In genomic region chr10:101566333-101567164, GRCh38 we compare ENCODE assay signal across 8 cellular contexts. TPM values are rescaled to one million over a fixed set of nuclear protein-coding genes. Genes with fewer than 3 reads are reported as not detected.
A peak's percentile ranks its signal among the peaks of the same experiment; 100 is the strongest.
DNase-seq lines count a peak whose midpoint lies in the region; ATAC-seq and TF ChIP-seq lines count a peak whose summit lies in the region.

No MANE protein-coding gene starts in this region.

- H3K36me3 Mint-ChIP-seq in activated T-helper 2 cell treated with anti-CD3 and anti-CD28 coated beads, Interferon-gamma antibody, Interleukin-2, Interleukin-4, amounts not matched to agents 10 μg/mL and 5 μg/mL and 100 μg/mL, durations not matched to agents 14 hours and 24 hours and 36 hours (ENCODE audit: low read depth): no peaks in the 10 kb centered on the region

- peak overlapping the region; percentile 30 to 55 (median 38); a peak in 19 of 22 replicates for H3K4me2 ChIP-seq in BLaER1 treated with 17β-estradiol and CSF1 and Interleukin-3, amounts not matched to agents 10 nM and 100 nM

- ATAC-seq in mucosa of descending colon (peak; percentile 1), HG02970 (IDR thresholded peaks at IDR 0.05; ENCODE audit: low FRiP score, unreplicated experiment) (no peak), GM18868 (IDR thresholded peaks at IDR 0.05; ENCODE audit: unreplicated experiment) (no peak)

- TF ChIP-seq CTCF in astrocyte of the spinal cord (IDR thresholded peaks at IDR 0.05; ENCODE audit: low read depth, low read length) (no peak), mucosa of descending colon (IDR thresholded peaks at IDR 0.05) (no peak)

- peaks cover 53% of the 10 kb centered on the region for H3K27me3 Mint-ChIP-seq in activated T-helper 2 cell treated with anti-CD3 and anti-CD28 coated beads, Interferon-gamma antibody, Interleukin-2, Interleukin-4, amounts not matched to agents 10 μg/mL and 5 μg/mL and 100 μg/mL, durations not matched to agents 14 hours and 24 hours and 36 hours (ENCODE audit: low read depth)

- peaks cover 36 to 52% (median 44%) of the 10 kb centered on the region in 11 experiments for H3K27me3 ChIP-seq in BLaER1 treated with 17β-estradiol and CSF1 and Interleukin-3, amounts not matched to agents 10 nM and 100 nM

- no peak overlapping the region for H3K27ac Mint-ChIP-seq in activated T-helper 2 cell treated with anti-CD3 and anti-CD28 coated beads, Interferon-gamma antibody, Interleukin-2, Interleukin-4, amounts not matched to agents 10 μg/mL and 5 μg/mL and 100 μg/mL, durations not matched to agents 14 hours and 24 hours and 36 hours

- H3K4me1 Mint-ChIP-seq in activated T-helper 2 cell treated with anti-CD3 and anti-CD28 coated beads, Interferon-gamma antibody, Interleukin-2, Interleukin-4, amounts not matched to agents 10 μg/mL and 5 μg/mL and 100 μg/mL, durations not matched to agents 14 hours and 24 hours and 36 hours (ENCODE audit: low read depth): peaks cover 13% of the 10 kb centered on the region

- CTCF ChIA-PET in HEK293T (lab: Yijun Ruan, JAX): no interaction called here

- peak; percentile 64 for DNase-seq in HEK293T (ENCODE audit: extremely low spot score)
- DNase-seq in astrocyte of the spinal cord (ENCODE audit: low read depth, low spot score): peak; percentile 28
- DNase-seq in mucosa of descending colon: no peak
- DNase-seq in activated T-helper 2 cell treated with anti-CD3 and anti-CD28 coated beads, Interferon-gamma antibody, Interleukin-2, Interleukin-4, amounts not matched to agents 10 μg/mL and 5 μg/mL and 100 μg/mL, durations not matched to agents 14 hours and 24 hours and 36 hours (ENCODE audit: low spot score): no peak
- DNase-seq in EL: no peak

- H3K27ac ChIP-seq in BLaER1 treated with 17β-estradiol and CSF1 and Interleukin-3, amounts not matched to agents 10 nM and 100 nM: no peak overlapping the region

- H3K4me1 ChIP-seq in BLaER1 treated with 17β-estradiol and CSF1 and Interleukin-3, amounts not matched to agents 10 nM and 100 nM: peaks cover 9 to 38% (median 17%) of the 10 kb centered on the region in 10 experiments
- H3K4me1 ChIP-seq in mucosa of descending colon (ENCODE audit: low read depth): peaks cover 7% of the 10 kb centered on the region

- no peaks in the 10 kb centered on the region for H3K36me3 ChIP-seq in BLaER1 treated with 17β-estradiol and CSF1 and Interleukin-3, amounts not matched to agents 10 nM and 100 nM
- H3K36me3 ChIP-seq in mucosa of descending colon (ENCODE audit: low read depth): no peaks in the 10 kb centered on the region

- intact Hi-C loops in mucosa of descending colon (cut with DNase I, micrococcal nuclease): loop anchor here in 1 of 2 donors (10.0 kb wide), 1 partner anchor 292 kb away; no protein-coding TSS in a partner anchor
- intact Hi-C loops in activated T-helper 2 cell treated with anti-CD3 and anti-CD28 coated beads, Interferon-gamma antibody, Interleukin-2, Interleukin-4, amounts not matched to agents 10 μg/mL and 5 μg/mL and 100 μg/mL, durations not matched to agents 14 hours and 24 hours and 36 hours (cut with micrococcal nuclease): no loop called here

- H3K4me3 ChIP-seq in BLaER1 treated with 17β-estradiol and CSF1 and Interleukin-3, amounts not matched to agents 10 nM and 100 nM: no peak overlapping the region
- no peak overlapping the region for H3K4me3 ChIP-seq in astrocyte of the spinal cord (ENCODE audit: low read depth, low read length)
- H3K4me3 ChIP-seq in mucosa of descending colon: no peak overlapping the region

- in situ Hi-C loops in astrocyte of the spinal cord (cut with HindIII; ENCODE audit: low sequenced_read_pairs): no loop called here

- no peaks in the 10 kb centered on the region for H3K9me3 ChIP-seq in BLaER1 treated with 17β-estradiol and CSF1 and Interleukin-3, amounts not matched to agents 10 nM and 100 nM (replicated peaks in 1 of 11)
- no peaks in the 10 kb centered on the region for H3K9me3 ChIP-seq in mucosa of descending colon

- H3K4me3 Mint-ChIP-seq in activated T-helper 2 cell treated with anti-CD3 and anti-CD28 coated beads, Interferon-gamma antibody, Interleukin-2, Interleukin-4, amounts not matched to agents 10 μg/mL and 5 μg/mL and 100 μg/mL, durations not matched to agents 14 hours and 24 hours and 36 hours (ENCODE audit: low read depth): no peak overlapping the region

- H3K9ac ChIP-seq in BLaER1 treated with 17β-estradiol and CSF1 and Interleukin-3, amounts not matched to agents 10 nM and 100 nM: no peak overlapping the region

- H3K9me3 Mint-ChIP-seq in activated T-helper 2 cell treated with anti-CD3 and anti-CD28 coated beads, Interferon-gamma antibody, Interleukin-2, Interleukin-4, amounts not matched to agents 10 μg/mL and 5 μg/mL and 100 μg/mL, durations not matched to agents 14 hours and 24 hours and 36 hours: no peaks in the 10 kb centered on the region

- POLR2A ChIA-PET in HEK293T (lab: Yijun Ruan, JAX): no interaction called here

- H4K20me1 ChIP-seq in BLaER1 treated with 17β-estradiol and CSF1 and Interleukin-3, amounts not matched to agents 10 nM and 100 nM: no peaks in the 10 kb centered on the region; a peak in 3 of 22 replicates

TF ChIP-seq in HEK293T, 16 proteins besides CTCF, POLR2A, EP300 and RAD21:
- peak; percentile 88 for TF ChIP-seq PKNOX1 (IDR thresholded peaks at IDR 0.05)
- no peak for TF ChIP-seq ELF4 (IDR thresholded peaks at IDR 0.05)
- no peak for TF ChIP-seq FOXA1 (IDR thresholded peaks at IDR 0.05)
- no peak for TF ChIP-seq SP1 (IDR thresholded peaks at IDR 0.05)
- no peak for TF ChIP-seq NFRKB (IDR thresholded peaks at IDR 0.05)
- TF ChIP-seq ARNT (IDR thresholded peaks at IDR 0.05): no peak
- no peak for TF ChIP-seq BHLHE40 (IDR thresholded peaks at IDR 0.05; ENCODE audit: borderline replicate concordance)
- peak; percentile 63; the same call in 1 of the 2 replicates for TF ChIP-seq FOXM1 (IDR thresholded peaks at IDR 0.05; ENCODE audit: borderline replicate concordance)
- peak; percentile 75 for TF ChIP-seq L3MBTL2 (conservative IDR thresholded peaks at IDR 0.05)

RNA-seq across cellular contexts. Expression of gene POLL, which starts 21.5 kb away (rescaled TPM):
- 10 to 100 TPM; 27.2 to 36.1 (median 32.1) TPM for total RNA-seq in mucosa of descending colon
- total RNA-seq in activated T-helper 2 cell treated with anti-CD3 and anti-CD28 coated beads, Interferon-gamma antibody, Interleukin-2, Interleukin-4, amounts not matched to agents 10 μg/mL and 5 μg/mL and 100 μg/mL, durations not matched to agents 14 hours and 24 hours and 36 hours: 32.4 and 33.4 TPM in 2 replicates

RNA-seq across cellular contexts. Expression of gene DPCD, which starts 21.6 kb away (rescaled TPM):
- 10 to 100 TPM in 1 of 3 donors, 1 to 10 TPM in 2; 6.8 to 12.3 (median 9.9) TPM for total RNA-seq in mucosa of descending colon
- 7.2 and 7.8 TPM in 2 replicates for total RNA-seq in activated T-helper 2 cell treated with anti-CD3 and anti-CD28 coated beads, Interferon-gamma antibody, Interleukin-2, Interleukin-4, amounts not matched to agents 10 μg/mL and 5 μg/mL and 100 μg/mL, durations not matched to agents 14 hours and 24 hours and 36 hours

Comparison
In these comparisons a context has a peak if more than half of its experiments do, and no peak if none do; other contexts are left out.
1. DNase-seq: peak in HEK293T (single experiment) and astrocyte of the spinal cord (single experiment); none in mucosa of descending colon (0 of 3), activated T-helper 2 cell treated with anti-CD3 and anti-CD28 coated beads, Interferon-gamma antibody, Interleukin-2, Interleukin-4, amounts not matched to agents 10 μg/mL and 5 μg/mL and 100 μg/mL, durations not matched to agents 14 hours and 24 hours and 36 hours (single experiment) and EL (single experiment).